In genomic region chr12:106118278-106118820, GRCh38 we compare ENCODE assay signal across 2 cellular contexts.
TF ChIP-seq lines count a peak whose summit lies in the region.

No MANE protein-coding gene starts in this region.

TF ChIP-seq in liver, 16 proteins besides CTCF, POLR2A, EP300 and RAD21:
- TF ChIP-seq TAF1 (conservative IDR thresholded peaks at IDR 0.05), result no peak
- no peak for TF ChIP-seq YY1 (IDR thresholded peaks at IDR 0.05)
- no peak for TF ChIP-seq JUND (IDR thresholded peaks at IDR 0.05)
- no peak for TF ChIP-seq ZBTB33 (IDR thresholded peaks at IDR 0.05)
- no peak for TF ChIP-seq NR2F2 (IDR thresholded peaks at IDR 0.05)
- no peak for TF ChIP-seq HNF4G (IDR thresholded peaks at IDR 0.05)
- TF ChIP-seq ATF3 (IDR thresholded peaks at IDR 0.05), result no peak

TF ChIP-seq in H1, 55 proteins besides CTCF, POLR2A, EP300 and RAD21:
- TF ChIP-seq JUND (IDR thresholded peaks at IDR 0.05; ENCODE audit: low read length), result no peak
TF ChIP-seq in H1: peak in this region for 0.
